ENCODE assay signal across 16 cellular contexts in genomic region chr4:171340282-171340681, GRCh38.
DNase-seq lines count a peak whose midpoint lies in the region; ATAC-seq, FAIRE-seq and TF ChIP-seq lines count a peak whose summit lies in the region.
"Had no signal": no experiment of that assay in that cellular context is flagged by ENCODE, and none has a peak within 500 bp of the region (broad histone marks: within the 10 kb centered on the region; RNA-seq: fewer than 3 reads in every experiment).

No MANE protein-coding gene starts in this region.

- H4K20me1 ChIP-seq in HCT116 (ENCODE audit: insufficient read depth) (no peaks in the 10 kb centered on the region), GM12878 (ENCODE audit: control insufficient read depth, insufficient read depth) (no peaks in the 10 kb centered on the region)

- H3K4me2 ChIP-seq in HCT116 (ENCODE audit: low read length) (no peak overlapping the region), GM12878 (ENCODE audit: control insufficient read depth, insufficient read depth) (no peak overlapping the region)
- H3K4me2 ChIP-seq: GM23338 had no signal

- no peak for TF ChIP-seq RAD21 in HCT116 (IDR thresholded peaks at IDR 0.05; ENCODE audit: low read depth)
- TF ChIP-seq RAD21 in GM12878 (IDR thresholded peaks at IDR 0.05; ENCODE audit: insufficient read depth, low read depth, low read length), result no peak

- no peak for DNase-seq in HCT116 (ENCODE audit: low read depth, low spot score)
- DNase-seq in GM12878 (ENCODE audit: low read depth, low spot score), result no peak
- DNase-seq in left kidney (ENCODE audit: low read depth, low spot score), result peak; percentile 11
- peak; percentile 61 for DNase-seq in testis
- DNase-seq in activated CD4-positive, CD25-positive, alpha-beta regulatory T cell treated with anti-CD3 and anti-CD28 coated beads, Interleukin-2, amount 50 U/mL, for 72 hours, result no peak
- no peak for DNase-seq in H54 (ENCODE audit: insufficient read length, low spot score)
- DNase-seq in OCI-M2 (lab: John Stamatoyannopoulos, UW; ENCODE audit: unreplicated experiment), result no peak
- DNase-seq: ACHN; CD4-positive, alpha-beta T cell; DMS153; DMS79; GDM1; H7 had no signal

- H3K9ac ChIP-seq in HCT116 (ENCODE audit: low read length) (no peak overlapping the region), GM12878 (ENCODE audit: control insufficient read depth, insufficient read depth, low read length) (no peak overlapping the region)

- intact Hi-C loops in HCT116 (cut with micrococcal nuclease) (no loop called here), GM12878 (cut with micrococcal nuclease; ENCODE audit: unreplicated experiment) (no loop called here), testis (cut with DNase I; ENCODE audit: low total_unique reads) (no loop called here)

- ATAC-seq in HCT116 (no peak), GM12878 (no peak)
- ATAC-seq: GM23338 had no signal

- TF ChIP-seq POLR2A in HCT116 (IDR thresholded peaks at IDR 0.05; ENCODE audit: borderline replicate concordance, extremely low read depth, insufficient read depth, insufficient read length), result no peak
- TF ChIP-seq POLR2A in GM12878 (IDR thresholded peaks at IDR 0.05; ENCODE audit: low read depth, low read length), result no peak
- TF ChIP-seq POLR2A in testis (IDR thresholded peaks at IDR 0.05), result no peak
- no peak for TF ChIP-seq POLR2A in H54 (IDR thresholded peaks at IDR 0.05; ENCODE audit: low read depth, low read length)

- H3K79me2 ChIP-seq in HCT116 (ENCODE audit: insufficient read depth, low read length), result no peaks in the 10 kb centered on the region
- no peaks in the 10 kb centered on the region for H3K79me2 ChIP-seq in GM12878 (ENCODE audit: control insufficient read depth, insufficient read depth, low read length)

- H3K4me1 ChIP-seq in HCT116 (ENCODE audit: control insufficient read depth in 1 of 2, insufficient read depth in 2 of 2, low read length in 2 of 2) (no peaks in the 10 kb centered on the region), GM12878 (ENCODE audit: control insufficient read depth, insufficient read depth, low read length) (no peaks in the 10 kb centered on the region), testis (peaks cover 5% of the 10 kb centered on the region)

- TF ChIP-seq EP300 in GM12878 (IDR thresholded peaks at IDR 0.05; ENCODE audit: borderline replicate concordance in 1 of 2, control insufficient read depth in 1 of 2, low read depth in 2 of 2, low read length in 2 of 2), result no peak

- H3K27ac ChIP-seq in HCT116 (ENCODE audit: low read depth, low read length) (no peak overlapping the region), GM12878 (ENCODE audit: control insufficient read depth, insufficient read depth) (no peak overlapping the region), testis (no peak overlapping the region)
- H3K27ac ChIP-seq: C4-2B had no signal

- CTCF ChIA-PET in HCT116 (lab: Charles Lee) (no interaction called here), GM12878 (lab: Yijun Ruan, JAX) (no interaction called here)

- in situ Hi-C loops in GM12878 (cut with MboI), result no loop called here

- H3K4me3 ChIP-seq in HCT116 (replicated peaks in 1 of 2; ENCODE audit: low read depth in 1 of 2, low read length in 2 of 2) (no peak overlapping the region), GM12878 (no peak overlapping the region), testis (no peak overlapping the region)
- H3K4me3 ChIP-seq: GM23338 had no signal

- TF ChIP-seq CTCF in HCT116 (IDR thresholded peaks at IDR 0.05 in 2 of 3, conservative IDR thresholded peaks at IDR 0.05 in 1 of 3; ENCODE audit: borderline replicate concordance in 1 of 3, insufficient read depth in 1 of 3, low read depth in 2 of 3, low read length in 2 of 3) (no peak), GM12878 (IDR thresholded peaks at IDR 0.05 in 2 of 3, conservative IDR thresholded peaks at IDR 0.05 in 1 of 3; ENCODE audit: control insufficient read depth in 2 of 3, extremely low read depth in 1 of 3, insufficient read depth in 1 of 3, low read depth in 3 of 3, low read length in 3 of 3) (no peak), testis (IDR thresholded peaks at IDR 0.05) (no peak)

- H2AFZ ChIP-seq in HCT116 (ENCODE audit: low read depth, low read length, poor library complexity, severe bottlenecking), result peak overlapping the region; percentile 8
- no peak overlapping the region for H2AFZ ChIP-seq in GM12878 (ENCODE audit: control insufficient read depth, low read depth, low read length)
- H2AFZ ChIP-seq: GM23338 had no signal

- H3K9me3 ChIP-seq in HCT116 (ENCODE audit: control insufficient read depth in 1 of 2, insufficient read depth in 1 of 2, low read depth in 1 of 2, low read length in 2 of 2) (no peaks in the 10 kb centered on the region), GM12878 (replicated peaks; ENCODE audit: control insufficient read depth, insufficient read depth, low read length) (no peaks in the 10 kb centered on the region), testis (no peaks in the 10 kb centered on the region)

- H3K9me2 ChIP-seq in HCT116 (ENCODE audit: insufficient read depth), result no peaks in the 10 kb centered on the region

- RAD21 ChIA-PET in HCT116 (lab: Charles Lee; ENCODE audit: low non-redundant PET in 1 of 2, low total read pairs in 2 of 2, uncharacterized antibody in 2 of 2, unreplicated experiment in 2 of 2), result no interaction called here
- RAD21 ChIA-PET in GM12878 (lab: Charles Lee; ENCODE audit: unreplicated experiment), result no interaction called here

- FAIRE-seq in GM12878 (lab: Jason Lieb, UNC), result no peak
- no peak for FAIRE-seq in H54 (lab: Jason Lieb, UNC)
- FAIRE-seq: A204.1 had no signal

- POLR2A ChIA-PET in HCT116 (lab: Charles Lee) (no interaction called here), GM12878 (lab: Charles Lee) (no interaction called here)

- H3K36me3 ChIP-seq in HCT116 (ENCODE audit: control insufficient read depth in 1 of 2, insufficient read depth in 2 of 2, low read length in 2 of 2) (no peaks in the 10 kb centered on the region), GM12878 (ENCODE audit: control insufficient read depth in 2 of 2, insufficient read depth in 2 of 2, low read length in 1 of 2) (no peaks in the 10 kb centered on the region), testis (ENCODE audit: low read depth, missing control alignments) (no peaks in the 10 kb centered on the region)

- SMC1A ChIA-PET in GM12878 (lab: Charles Lee; ENCODE audit: uncharacterized antibody, unreplicated experiment), result no interaction called here

- H3K27me3 ChIP-seq in HCT116 (ENCODE audit: insufficient read depth, low read length) (no peaks in the 10 kb centered on the region), GM12878 (replicated peaks in 1 of 2; ENCODE audit: control insufficient read depth in 2 of 2, insufficient read depth in 2 of 2, low read length in 1 of 2) (no peaks in the 10 kb centered on the region), testis (no peaks in the 10 kb centered on the region)

- BruUV-seq in HCT116 (replicated peaks; lab: Mats Ljungman, UMichigan) (no TSS peak), GM12878 (replicated peaks; lab: Mats Ljungman, UMichigan) (no TSS peak)

- 22% methylated on average over 6 of the region's 6 CpGs for WGBS in GM12878 (ENCODE audit: insufficient coverage, insufficient replicate concordance, low lambda C conversion rate, missing lambda C conversion rate)
- 60 to 62% methylated on average over 6 of the region's 6 CpGs for WGBS in testis, 2 donors

TF ChIP-seq in HCT116, 20 proteins besides CTCF, POLR2A, EP300 and RAD21:
- TF ChIP-seq EZH2 (IDR thresholded peaks at IDR 0.05) (no peak), EZH2phosphoT487 (IDR thresholded peaks at IDR 0.05; ENCODE audit: borderline replicate concordance) (no peak), JUND (IDR thresholded peaks at IDR 0.05) (no peak), TCF7L2 (IDR thresholded peaks at IDR 0.05; ENCODE audit: borderline replicate concordance, extremely low read depth, insufficient read depth, insufficient read length) (no peak), CBX3 (IDR thresholded peaks at IDR 0.05; ENCODE audit: low read depth) (no peak), ZNF274 (IDR thresholded peaks at IDR 0.05; ENCODE audit: low read depth, low read length) (no peak), EGR1 (IDR thresholded peaks at IDR 0.05; ENCODE audit: low read depth) (no peak)

TF ChIP-seq in GM12878, 131 proteins besides CTCF, POLR2A, EP300 and RAD21:
- TF ChIP-seq SMC3 (IDR thresholded peaks at IDR 0.05; ENCODE audit: borderline replicate concordance, low read length) (no peak), NR2C2 (IDR thresholded peaks at IDR 0.05; ENCODE audit: borderline replicate concordance, control insufficient read depth, insufficient read length, low read depth) (no peak), IRF4 (IDR thresholded peaks at IDR 0.05; ENCODE audit: low read depth, low read length) (no peak), ASH2L (IDR thresholded peaks at IDR 0.05; ENCODE audit: borderline replicate concordance, low read depth) (no peak), DPF2 (IDR thresholded peaks at IDR 0.05) (no peak), USF1 (IDR thresholded peaks at IDR 0.05; ENCODE audit: borderline replicate concordance, extremely low read length, insufficient read depth, low read depth, low read length) (peak; percentile 6), RAD51 (IDR thresholded peaks at IDR 0.05) (peak; percentile 49; the same call in 1 of the 2 replicates)

Comparison
In these comparisons a context has a peak if more than half of its experiments do, and no peak if none do; other contexts are left out.
1. DNase-seq: peak in left kidney (single experiment) and testis (single experiment); none in HCT116 (single experiment), GM12878 (single experiment), activated CD4-positive, CD25-positive, alpha-beta regulatory T cell treated with anti-CD3 and anti-CD28 coated beads, Interleukin-2, amount 50 U/mL, for 72 hours (single experiment), H54 (single experiment) and OCI-M2 (single experiment).